Comparison of ENCODE assay signal across 8 cellular contexts in genomic region chr14:38207830-38208815, GRCh38. TPM values are rescaled to one million over a fixed set of nuclear protein-coding genes. Genes with fewer than 3 reads are reported as not detected.
DNase-seq lines count a peak whose midpoint lies in the region; ATAC-seq and TF ChIP-seq lines count a peak whose summit lies in the region.

A gene with protein sequence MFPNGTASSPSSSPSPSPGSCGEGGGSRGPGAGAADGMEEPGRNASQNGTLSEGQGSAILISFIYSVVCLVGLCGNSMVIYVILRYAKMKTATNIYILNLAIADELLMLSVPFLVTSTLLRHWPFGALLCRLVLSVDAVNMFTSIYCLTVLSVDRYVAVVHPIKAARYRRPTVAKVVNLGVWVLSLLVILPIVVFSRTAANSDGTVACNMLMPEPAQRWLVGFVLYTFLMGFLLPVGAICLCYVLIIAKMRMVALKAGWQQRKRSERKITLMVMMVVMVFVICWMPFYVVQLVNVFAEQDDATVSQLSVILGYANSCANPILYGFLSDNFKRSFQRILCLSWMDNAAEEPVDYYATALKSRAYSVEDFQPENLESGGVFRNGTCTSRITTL (plus strand): TSS chr14:38207904. CDS start chr14:38209390, 1,486 bp downstream.

- ATAC-seq in sciatic nerve (peak; percentile 16), HG03045 (IDR thresholded peaks at IDR 0.05; ENCODE audit: unreplicated experiment) (no peak), GM21723 (IDR thresholded peaks at IDR 0.05; ENCODE audit: unreplicated experiment) (no peak)

- H3K9me3 ChIP-seq in WERI-Rb-1 (ENCODE audit: severe bottlenecking) (peaks cover 14% of the 10 kb centered on the region), right atrium auricular region (peaks cover 0 to 10% of the 10 kb centered on the region in 2 donors)

- H3K27me3 ChIP-seq in WERI-Rb-1 (ENCODE audit: insufficient read depth, low read depth, severe bottlenecking) (peaks cover 48% of the 10 kb centered on the region), right atrium auricular region (no peaks in the 10 kb centered on the region)

- DNase-seq in EL (peak; percentile 61), WERI-Rb-1 (peak; percentile 16), right atrium auricular region (ENCODE audit: low spot score) (no peak), sciatic nerve (ENCODE audit: low spot score) (no peak), pons (ENCODE audit: low spot score) (no peak)
- DNase-seq in activated T-helper 2 cell treated with anti-CD3 and anti-CD28 coated beads, Interferon-gamma antibody, Interleukin-2, Interleukin-4, amounts not matched to agents 10 μg/mL and 5 μg/mL and 100 μg/mL, durations not matched to agents 14 hours and 24 hours and 36 hours (ENCODE audit: low spot score), result no peak

- H3K36me3 Mint-ChIP-seq in activated T-helper 2 cell treated with anti-CD3 and anti-CD28 coated beads, Interferon-gamma antibody, Interleukin-2, Interleukin-4, amounts not matched to agents 10 μg/mL and 5 μg/mL and 100 μg/mL, durations not matched to agents 14 hours and 24 hours and 36 hours (ENCODE audit: low read depth), result no peaks in the 10 kb centered on the region

- TF ChIP-seq CTCF in WERI-Rb-1 (IDR thresholded peaks at IDR 0.05; ENCODE audit: low read depth, low read length) (no peak), right atrium auricular region (IDR thresholded peaks at IDR 0.05) (no peak)

- H3K4me3 Mint-ChIP-seq in activated T-helper 2 cell treated with anti-CD3 and anti-CD28 coated beads, Interferon-gamma antibody, Interleukin-2, Interleukin-4, amounts not matched to agents 10 μg/mL and 5 μg/mL and 100 μg/mL, durations not matched to agents 14 hours and 24 hours and 36 hours (ENCODE audit: low read depth), result no peak within 1 kb of the TSS

- no peaks in the 10 kb centered on the region for H3K9me3 Mint-ChIP-seq in activated T-helper 2 cell treated with anti-CD3 and anti-CD28 coated beads, Interferon-gamma antibody, Interleukin-2, Interleukin-4, amounts not matched to agents 10 μg/mL and 5 μg/mL and 100 μg/mL, durations not matched to agents 14 hours and 24 hours and 36 hours

- H3K27me3 Mint-ChIP-seq in activated T-helper 2 cell treated with anti-CD3 and anti-CD28 coated beads, Interferon-gamma antibody, Interleukin-2, Interleukin-4, amounts not matched to agents 10 μg/mL and 5 μg/mL and 100 μg/mL, durations not matched to agents 14 hours and 24 hours and 36 hours (ENCODE audit: low read depth), result peaks cover 62% of the 10 kb centered on the region

- H3K4me1 Mint-ChIP-seq in activated T-helper 2 cell treated with anti-CD3 and anti-CD28 coated beads, Interferon-gamma antibody, Interleukin-2, Interleukin-4, amounts not matched to agents 10 μg/mL and 5 μg/mL and 100 μg/mL, durations not matched to agents 14 hours and 24 hours and 36 hours (ENCODE audit: low read depth), result peaks cover 2% of the 10 kb centered on the region

- H3K27ac Mint-ChIP-seq in activated T-helper 2 cell treated with anti-CD3 and anti-CD28 coated beads, Interferon-gamma antibody, Interleukin-2, Interleukin-4, amounts not matched to agents 10 μg/mL and 5 μg/mL and 100 μg/mL, durations not matched to agents 14 hours and 24 hours and 36 hours, result no peak within 1 kb of the TSS

- H3K27ac ChIP-seq in WERI-Rb-1 (no peak within 1 kb of the TSS), right atrium auricular region (no peak within 1 kb of the TSS)

- H3K36me3 ChIP-seq in WERI-Rb-1 (no peaks in the 10 kb centered on the region), right atrium auricular region (no peaks in the 10 kb centered on the region)

- H3K4me1 ChIP-seq in right atrium auricular region, result peaks cover 0 to 20% of the 10 kb centered on the region in 2 donors

- intact Hi-C loops in sciatic nerve (cut with DNase I), result no loop called here
- intact Hi-C loops in activated T-helper 2 cell treated with anti-CD3 and anti-CD28 coated beads, Interferon-gamma antibody, Interleukin-2, Interleukin-4, amounts not matched to agents 10 μg/mL and 5 μg/mL and 100 μg/mL, durations not matched to agents 14 hours and 24 hours and 36 hours (cut with micrococcal nuclease), result loop anchor here (5.0 to 10.0 kb wide), 2 partner anchors 1551 to 1693 kb away; no protein-coding TSS in a partner anchor

- peak within 1 kb of the TSS; percentile 43 for H3K4me3 ChIP-seq in WERI-Rb-1 (ENCODE audit: low read depth, low read length)
- H3K4me3 ChIP-seq in right atrium auricular region, result peak within 1 kb of the TSS; percentile 30 to 45

RNA-seq across cellular contexts. Expression of the gene that starts here (rescaled TPM):
- total RNA-seq in right atrium auricular region (1 to 10 TPM in 1 of 2 donors, under 1 TPM in 1; 0.41 to 1.8 TPM), sciatic nerve (4.1 TPM)
- total RNA-seq in activated T-helper 2 cell treated with anti-CD3 and anti-CD28 coated beads, Interferon-gamma antibody, Interleukin-2, Interleukin-4, amounts not matched to agents 10 μg/mL and 5 μg/mL and 100 μg/mL, durations not matched to agents 14 hours and 24 hours and 36 hours, result not detected in 2 replicates

Comparison
In these comparisons a context has a peak if more than half of its experiments do, and no peak if none do; other contexts are left out.
1. DNase-seq: peak in EL (single experiment) and WERI-Rb-1 (single experiment); none in right atrium auricular region (single experiment), sciatic nerve (single experiment), activated T-helper 2 cell treated with anti-CD3 and anti-CD28 coated beads, Interferon-gamma antibody, Interleukin-2, Interleukin-4, amounts not matched to agents 10 μg/mL and 5 μg/mL and 100 μg/mL, durations not matched to agents 14 hours and 24 hours and 36 hours (single experiment) and pons (single experiment).